ENCODE assay signal across 19 cellular contexts in genomic region chr11:3911908-3912505, GRCh38. TPM values are rescaled to one million over a fixed set of nuclear protein-coding genes. Genes with fewer than 3 reads are reported as not detected.
DNase-seq lines count a peak whose midpoint lies in the region; ATAC-seq, FAIRE-seq and TF ChIP-seq lines count a peak whose summit lies in the region.
"Had no signal": no experiment of that assay in that cellular context is flagged by ENCODE, and none has a peak within 500 bp of the region (broad histone marks: within the 10 kb centered on the region; RNA-seq: fewer than 3 reads in every experiment).

No MANE protein-coding gene starts in this region.

- no peak for TF ChIP-seq CTCF in HepG2 (CRISPR knock-in tag; IDR thresholded peaks at IDR 0.05)
- TF ChIP-seq CTCF in right lobe of liver (IDR thresholded peaks at IDR 0.05): no peak

- no peaks in the 10 kb centered on the region for H4K20me1 ChIP-seq in HepG2 (ENCODE audit: insufficient read depth, low read length)

- H3K27ac ChIP-seq in HepG2 (ENCODE audit: extremely low read length, insufficient read depth, low read length) (no peak overlapping the region), right lobe of liver (no peak overlapping the region)
- H3K27ac ChIP-seq: HL-60 had no signal

- H3K9me3 Mint-ChIP-seq in T-cell: no peaks in the 10 kb centered on the region
- H3K9me3 Mint-ChIP-seq in memory B cell: no peaks in the 10 kb centered on the region
- H3K9me3 Mint-ChIP-seq in stimulated activated memory B cell treated with anti-CD40 and anti-IgM and Interleukin-4, amounts not matched to agents 10 μg/mL and 1 μg/mL and 100 μg/mL, for 72 hours: no peaks in the 10 kb centered on the region
- H3K9me3 Mint-ChIP-seq: H9 had no signal

- no peaks in the 10 kb centered on the region for H3K27me3 ChIP-seq in HepG2 (ENCODE audit: control insufficient read depth in 1 of 2, insufficient read depth in 2 of 2, low read length in 2 of 2)
- no peaks in the 10 kb centered on the region for H3K27me3 ChIP-seq in right lobe of liver
- no peaks in the 10 kb centered on the region for H3K27me3 ChIP-seq in HAP-1 (ENCODE audit: low read depth)

- H3K4me3 Mint-ChIP-seq in T-cell (no peak overlapping the region), memory B cell (no peak overlapping the region)
- H3K4me3 Mint-ChIP-seq in stimulated activated memory B cell treated with anti-CD40 and anti-IgM and Interleukin-4, amounts not matched to agents 10 μg/mL and 1 μg/mL and 100 μg/mL, for 72 hours: no peak overlapping the region
- H3K4me3 Mint-ChIP-seq: H9 had no signal

- H3K9me3 ChIP-seq in HepG2 (ENCODE audit: low read length) (no peaks in the 10 kb centered on the region), right lobe of liver (no peaks in the 10 kb centered on the region), HAP-1 (no peaks in the 10 kb centered on the region)

- no peak for FAIRE-seq in HepG2 (lab: Jason Lieb, UNC)
- FAIRE-seq: D721Med, HTR-8/SVneo had no signal

- H3K4me1 Mint-ChIP-seq in T-cell: peaks cover 71 to 74% (median 74%) of the 10 kb centered on the region in 3 donors
- peaks cover 40% of the 10 kb centered on the region for H3K4me1 Mint-ChIP-seq in memory B cell
- H3K4me1 Mint-ChIP-seq in stimulated activated memory B cell treated with anti-CD40 and anti-IgM and Interleukin-4, amounts not matched to agents 10 μg/mL and 1 μg/mL and 100 μg/mL, for 72 hours: peaks cover 65% of the 10 kb centered on the region
- H3K4me1 Mint-ChIP-seq: H9 had no signal

- no peak for TF ChIP-seq RAD21 in HepG2 (CRISPR knock-in tag; IDR thresholded peaks at IDR 0.05)

- H3K4me2 ChIP-seq in HepG2 (ENCODE audit: low read depth, low read length): no peak overlapping the region

- WGBS in HepG2 (ENCODE audit: low lambda C conversion rate): 96% methylated on average over 3 of the region's 3 CpGs
- WGBS in right lobe of liver (ENCODE audit: insufficient coverage, low coverage, low lambda C conversion rate, missing lambda C conversion rate): 100% methylated on average over 3 of the region's 3 CpGs

- H3K36me3 ChIP-seq in HepG2 (replicated peaks in 1 of 2; ENCODE audit: control insufficient read depth in 1 of 2, insufficient read depth in 2 of 2, low read length in 2 of 2) (no peaks in the 10 kb centered on the region), right lobe of liver (no peaks in the 10 kb centered on the region), HAP-1 (replicated peaks) (no peaks in the 10 kb centered on the region)

- in situ Hi-C loops in HepG2 (cut with HindIII; ENCODE audit: extremely low pct_ligation_motif_present, low pct_unique_long_range_greater_than_20kb): no loop called here
- in situ Hi-C loops in HAP-1 (cut with MboI; ENCODE audit: low sequenced_read_pairs): no loop called here

- POLR2A ChIA-PET in HepG2 (lab: Yijun Ruan, JAX): interaction anchor here (1.4 kb wide), 1 partner anchor 56 kb away, joined by 3 read pairs; the partner anchor contains the start of gene STIM1
- POLR2A ChIA-PET in T-cell (lab: Charles Lee): interaction anchor here (0.6 to 1.0 kb wide), 5 partner anchors 9 to 133 kb away, joined by 3 to 6 read pairs (median 5); no protein-coding TSS in a partner anchor

- H3K27me3 Mint-ChIP-seq in T-cell (no peaks in the 10 kb centered on the region), memory B cell (no peaks in the 10 kb centered on the region)
- H3K27me3 Mint-ChIP-seq in stimulated activated memory B cell treated with anti-CD40 and anti-IgM and Interleukin-4, amounts not matched to agents 10 μg/mL and 1 μg/mL and 100 μg/mL, for 72 hours: no peaks in the 10 kb centered on the region

- no peak for TF ChIP-seq EP300 in HepG2 (IDR thresholded peaks at IDR 0.05; ENCODE audit: low read depth in 2 of 2, low read length in 2 of 2)
- no peak for TF ChIP-seq EP300 in HepG2 (CRISPR knock-in tag; IDR thresholded peaks at IDR 0.05; ENCODE audit: borderline replicate concordance)

- peaks cover 6% of the 10 kb centered on the region for H3K36me3 Mint-ChIP-seq in T-cell
- H3K36me3 Mint-ChIP-seq in memory B cell: peaks cover 1% of the 10 kb centered on the region
- peaks cover 7% of the 10 kb centered on the region for H3K36me3 Mint-ChIP-seq in stimulated activated memory B cell treated with anti-CD40 and anti-IgM and Interleukin-4, amounts not matched to agents 10 μg/mL and 1 μg/mL and 100 μg/mL, for 72 hours

- no peak overlapping the region for H2AFZ ChIP-seq in HepG2 (ENCODE audit: low read length)

- no peak overlapping the region for H3K9ac ChIP-seq in HepG2 (ENCODE audit: insufficient read depth, low read depth, low read length)

- H3K27ac Mint-ChIP-seq in T-cell (peak overlapping the region; percentile 83 to 87), memory B cell (peak overlapping the region; percentile 54)
- peak overlapping the region; percentile 70 for H3K27ac Mint-ChIP-seq in stimulated activated memory B cell treated with anti-CD40 and anti-IgM and Interleukin-4, amounts not matched to agents 10 μg/mL and 1 μg/mL and 100 μg/mL, for 72 hours
- H3K27ac Mint-ChIP-seq: H9 had no signal

- no peak for ATAC-seq in HepG2
- ATAC-seq in right lobe of liver: no peak
- no peak for ATAC-seq in T-cell (replicated peaks in 1 of 4)
- ATAC-seq in memory B cell (ENCODE audit: low read depth): no peak
- ATAC-seq in stimulated activated memory B cell treated with anti-CD40 and anti-IgM and Interleukin-4, amounts not matched to agents 10 μg/mL and 1 μg/mL and 100 μg/mL, for 72 hours: no peak
- ATAC-seq in HG03045 (IDR thresholded peaks at IDR 0.05; ENCODE audit: unreplicated experiment): no peak

- BruUV-seq in HepG2 (replicated peaks; lab: Mats Ljungman, UMichigan): no TSS peak

- no peak for DNase-seq in HepG2 (ENCODE audit: low spot score)
- DNase-seq in right lobe of liver: no peak
- no peak for DNase-seq in T-cell
- DNase-seq in memory B cell (ENCODE audit: low spot score in 2 of 2): no peak
- no peak for DNase-seq in NCI-H2107 (lab: John Stamatoyannopoulos, UW)
- no peak for DNase-seq in HAP-1 (ENCODE audit: low spot score in 2 of 2)
- DNase-seq: DMS79; H9; NCI-H1417 treated with DMSO at 0.1 percent for 48 hours; NCI-H1930; NCI-H2171; NCI-H446; NK-92 treated with Interleukin-12 subunit alpha and Interleukin-12 subunit beta, amount 100 ng/mL, for 24 hours; SHP77 treated with DMSO at 0.1 percent for 48 hours had no signal

- H3K4me1 ChIP-seq in HepG2 (ENCODE audit: insufficient read depth, low read length): peaks cover 64% of the 10 kb centered on the region
- peaks cover 0 to 43% (median 18%) of the 10 kb centered on the region in 4 donors for H3K4me1 ChIP-seq in right lobe of liver
- H3K4me1 ChIP-seq in HAP-1: no peaks in the 10 kb centered on the region

- TF ChIP-seq POLR2A in HepG2 (IDR thresholded peaks at IDR 0.05; ENCODE audit: insufficient read depth in 1 of 2, low read depth in 2 of 2, low read length in 2 of 2) (no peak), right lobe of liver (IDR thresholded peaks at IDR 0.05) (no peak)

- intact Hi-C loops in HepG2 (cut with micrococcal nuclease; ENCODE audit: unreplicated experiment): no loop called here
- intact Hi-C loops in right lobe of liver (cut with DNase I): no loop called here

- no peak overlapping the region for H3K4me3 ChIP-seq in HepG2 (replicated peaks in 1 of 3; ENCODE audit: insufficient read depth in 1 of 3, low read depth in 2 of 3, low read length in 3 of 3)
- H3K4me3 ChIP-seq in right lobe of liver: no peak overlapping the region
- no peak overlapping the region for H3K4me3 ChIP-seq in HAP-1

- peaks cover 30% of the 10 kb centered on the region for H3K79me2 ChIP-seq in HepG2 (ENCODE audit: insufficient read depth, low read length)

- CTCF ChIA-PET in HepG2 (lab: Yijun Ruan, JAX; ENCODE audit: low intra/inter-chr PET ratio, low total read pairs): no interaction called here
- CTCF ChIA-PET in T-cell (lab: Charles Lee): no interaction called here

TF ChIP-seq in HepG2, 621 proteins besides CTCF, POLR2A, EP300 and RAD21:
- peak; percentile 96 for TF ChIP-seq HNRNPK (IDR thresholded peaks at IDR 0.05; ENCODE audit: low read depth, low read length, poor library complexity, severe bottlenecking)
- TF ChIP-seq ZNF777 (CRISPR knock-in tag; IDR thresholded peaks at IDR 0.05): no peak
TF ChIP-seq in HepG2: peak in this region for 1.

RNA-seq across cellular contexts. Expression of gene STIM1, which starts 56.5 kb away (rescaled TPM):
- 16.3 and 19.2 TPM in 2 replicates for total RNA-seq in HepG2 (2016; rRNA removed; fragmentation: Illumina TruSeq; extraction: Trizol)
- 4.1 and 5.8 TPM in 2 replicates for total RNA-seq in HepG2 (2016; cell fraction: cytosol; rRNA removed; fragmentation: Illumina TruSeq; extraction: Trizol; ENCODE audit: low read depth)
- total RNA-seq in HepG2 (2016; cell fraction: insoluble cytoplasmic fraction; rRNA removed; fragmentation: Illumina TruSeq; extraction: Trizol): 10.3 and 20.0 TPM in 2 replicates
- total RNA-seq in HepG2 (2016; cell fraction: membrane; rRNA removed; fragmentation: Illumina TruSeq; extraction: Trizol): 9.1 and 11.2 TPM in 2 replicates
- 32.4 and 32.5 TPM in 2 replicates for total RNA-seq in HepG2 (2016; cell fraction: nucleus; rRNA removed; fragmentation: Illumina TruSeq; extraction: Trizol)
- 28.5 and 33.3 TPM in 2 replicates for polyA plus RNA-seq in HepG2 (2011; rRNA removed)
- polyA plus RNA-seq in HepG2 (2011; cell fraction: cytosol; rRNA removed): 25.0 and 31.9 TPM in 2 replicates
- 53.3 and 57.1 TPM in 2 replicates for polyA plus RNA-seq in HepG2 (2011; cell fraction: nucleus; rRNA removed)
- polyA plus RNA-seq in HepG2 (2012): 41.4 and 42.4 TPM in 2 replicates
- 2.6 TPM in 2 replicates for polyA plus RNA-seq in HepG2 (2016; cell fraction: cytosol; fragmentation: Illumina TruSeq; extraction: Trizol; ENCODE audit: low read depth)
- 10.3 and 12.6 TPM in 2 replicates for polyA plus RNA-seq in HepG2 (2016; cell fraction: insoluble cytoplasmic fraction; fragmentation: Illumina TruSeq; extraction: Trizol; ENCODE audit: low read depth)
- 7.0 and 7.4 TPM in 2 replicates for polyA plus RNA-seq in HepG2 (2016; cell fraction: membrane; fragmentation: Illumina TruSeq; extraction: Trizol; ENCODE audit: low read depth)
- 37.7 and 37.8 TPM in 2 replicates for polyA plus RNA-seq in HepG2 (2016; cell fraction: nucleus; fragmentation: Illumina TruSeq; extraction: Trizol; ENCODE audit: insufficient read depth, low read depth)
- polyA minus RNA-seq in HepG2 (2011; rRNA and poly(A)+ RNA removed; ENCODE audit: low replicate concordance): 46.4 and 107 TPM in 2 replicates
- polyA minus RNA-seq in HepG2 (2011; cell fraction: cytosol; rRNA and poly(A)+ RNA removed): 35.8 and 57.5 TPM in 2 replicates
- polyA minus RNA-seq in HepG2 (2011; cell fraction: nucleus; rRNA and poly(A)+ RNA removed): 43.4 and 64.5 TPM in 2 replicates
- total RNA-seq in right lobe of liver: 10 to 100 TPM; 36.4 to 48.0 (median 40.5) TPM
- 100 to 1,000 TPM in 2 of 5 donors, 10 to 100 TPM in 3; 87.6 to 139 (median 94.5) TPM for total RNA-seq in T-cell
